Comparison of ENCODE assay signal across 1 cellular context in genomic region chr7:75738604-75738974, GRCh38.
A peak's percentile ranks its signal among the peaks of the same experiment; 100 is the strongest.
TF ChIP-seq lines count a peak whose summit lies in the region.

TSS of gene HIP1 (minus strand) at chr7:75738941. CDS start at chr7:75738920, 21 bp downstream.

TF ChIP-seq in HEK293, 187 proteins besides CTCF, POLR2A, EP300 and RAD21 (continued from another document and continues in another):
- TF ChIP-seq ZBTB11 (tag by site-specific recombination; conservative IDR thresholded peaks at IDR 0.05; ENCODE audit: low read depth) (no peak), ZNF416 (tag by site-specific recombination; IDR thresholded peaks at IDR 0.05) (no peak), ZNF391 (tag by site-specific recombination; IDR thresholded peaks at IDR 0.05; ENCODE audit: borderline replicate concordance, low read depth) (no peak), ZNF561 (tag by site-specific recombination; IDR thresholded peaks at IDR 0.05; ENCODE audit: borderline replicate concordance) (no peak), ZFP37 (tag by site-specific recombination; IDR thresholded peaks at IDR 0.05) (no peak), ZNF394 (tag by site-specific recombination; IDR thresholded peaks at IDR 0.05; ENCODE audit: borderline replicate concordance) (no peak), ZNF138 (tag by site-specific recombination; IDR thresholded peaks at IDR 0.05; ENCODE audit: borderline replicate concordance) (no peak), ZNF426 (tag by site-specific recombination; IDR thresholded peaks at IDR 0.05) (no peak), ZNF16 (tag by site-specific recombination; IDR thresholded peaks at IDR 0.05; ENCODE audit: low read depth) (no peak), ZNF558 (tag by site-specific recombination; IDR thresholded peaks at IDR 0.05) (no peak), PRDM6 (tag by site-specific recombination; IDR thresholded peaks at IDR 0.05) (no peak), ZNF621 (tag by site-specific recombination; IDR thresholded peaks at IDR 0.05) (no peak), ZNF132 (tag by site-specific recombination; IDR thresholded peaks at IDR 0.05; ENCODE audit: borderline replicate concordance) (no peak), ZNF664 (tag by site-specific recombination; IDR thresholded peaks at IDR 0.05) (no peak), ZNF707 (tag by site-specific recombination; IDR thresholded peaks at IDR 0.05) (no peak), ZBTB10 (tag by site-specific recombination; IDR thresholded peaks at IDR 0.05) (peak; percentile 93), INSM2 (tag by site-specific recombination; IDR thresholded peaks at IDR 0.05) (no peak), SP3 (tag by site-specific recombination; IDR thresholded peaks at IDR 0.05) (no peak), KLF1 (tag by site-specific recombination; IDR thresholded peaks at IDR 0.05) (0 out of 2 replicates have a peak, but pooled peaks have one; percentile 22), ZFHX2 (tag by site-specific recombination; conservative IDR thresholded peaks at IDR 0.05) (no peak; the same call in 1 of the 2 replicates), ZEB2 (tag by site-specific recombination; IDR thresholded peaks at IDR 0.05) (peak; percentile 58), ZNF76 (tag by site-specific recombination; IDR thresholded peaks at IDR 0.05; ENCODE audit: borderline replicate concordance, low read depth) (no peak), ZBTB1 (tag by site-specific recombination; IDR thresholded peaks at IDR 0.05) (no peak), ZBTB48 (tag by site-specific recombination; IDR thresholded peaks at IDR 0.05) (peak; percentile 80), SCRT2 (tag by site-specific recombination; IDR thresholded peaks at IDR 0.05) (no peak), ZNF747 (tag by site-specific recombination; IDR thresholded peaks at IDR 0.05) (no peak), ZNF626 (tag by site-specific recombination; IDR thresholded peaks at IDR 0.05) (no peak), ZNF701 (tag by site-specific recombination; IDR thresholded peaks at IDR 0.05) (no peak), ZNF10 (tag by site-specific recombination; IDR thresholded peaks at IDR 0.05) (no peak), KLF7 (tag by site-specific recombination; IDR thresholded peaks at IDR 0.05; ENCODE audit: borderline replicate concordance) (no peak), KLF10 (tag by site-specific recombination; IDR thresholded peaks at IDR 0.05) (no peak), ZNF792 (tag by site-specific recombination; IDR thresholded peaks at IDR 0.05) (no peak), ZNF488 (tag by site-specific recombination; IDR thresholded peaks at IDR 0.05) (no peak), GLI2 (tag by site-specific recombination; IDR thresholded peaks at IDR 0.05; ENCODE audit: borderline replicate concordance, low read depth) (no peak), ZNF24 (tag by site-specific recombination; IDR thresholded peaks at IDR 0.05) (no peak), ZNF791 (tag by site-specific recombination; IDR thresholded peaks at IDR 0.05) (no peak), ZNF776 (tag by site-specific recombination; IDR thresholded peaks at IDR 0.05; ENCODE audit: borderline replicate concordance) (no peak), WT1 (tag by site-specific recombination; IDR thresholded peaks at IDR 0.05) (no peak), ZNF148 (tag by site-specific recombination; IDR thresholded peaks at IDR 0.05; ENCODE audit: borderline replicate concordance) (no peak), ZNF629 (tag by site-specific recombination; IDR thresholded peaks at IDR 0.05) (no peak), ZNF184 (tag by site-specific recombination; IDR thresholded peaks at IDR 0.05) (no peak), ZNF623 (tag by site-specific recombination; IDR thresholded peaks at IDR 0.05) (no peak), BCL11B (tag by site-specific recombination; IDR thresholded peaks at IDR 0.05; ENCODE audit: low read depth) (no peak), ZNF660 (tag by site-specific recombination; IDR thresholded peaks at IDR 0.05) (no peak), ZNF341 (tag by site-specific recombination; IDR thresholded peaks at IDR 0.05; ENCODE audit: low read depth) (no peak), BCL11A (tag by site-specific recombination; IDR thresholded peaks at IDR 0.05; ENCODE audit: low read depth) (no peak), ZNF175 (tag by site-specific recombination; IDR thresholded peaks at IDR 0.05) (no peak), AEBP2 (tag by site-specific recombination; IDR thresholded peaks at IDR 0.05; ENCODE audit: borderline replicate concordance) (no peak), ZNF704 (tag by site-specific recombination; IDR thresholded peaks at IDR 0.05) (no peak), ZNF48 (tag by site-specific recombination; IDR thresholded peaks at IDR 0.05) (no peak), ZNF133 (tag by site-specific recombination; IDR thresholded peaks at IDR 0.05) (no peak), ZNF600 (tag by site-specific recombination; IDR thresholded peaks at IDR 0.05) (no peak), GLIS1 (tag by site-specific recombination; IDR thresholded peaks at IDR 0.05) (peak; percentile 26), TRIM28 (IDR thresholded peaks at IDR 0.05; ENCODE audit: borderline replicate concordance, low read length) (no peak), ZNF549 (tag by site-specific recombination; IDR thresholded peaks at IDR 0.05) (no peak), ZNF580 (tag by site-specific recombination; IDR thresholded peaks at IDR 0.05) (no peak), ZNF423 (tag by site-specific recombination; IDR thresholded peaks at IDR 0.05) (0 out of 2 replicates have a peak, but pooled peaks have one; percentile 45), SP7 (tag by site-specific recombination; IDR thresholded peaks at IDR 0.05) (peak; percentile 11; the same call in 1 of the 2 replicates), ZNF501 (tag by site-specific recombination; IDR thresholded peaks at IDR 0.05) (0 out of 2 replicates have a peak, but pooled peaks have one; percentile 42), ZSCAN23 (tag by site-specific recombination; IDR thresholded peaks at IDR 0.05) (no peak)
